In genomic region chr10:86269332-86269731, GRCh38 we compare ENCODE assay signal across 16 cellular contexts.
"Had no signal": no experiment of that assay in that cellular context is flagged by ENCODE, and none has a peak within 500 bp of the region (broad histone marks: within the 10 kb centered on the region; RNA-seq: fewer than 3 reads in every experiment).

No MANE protein-coding gene starts in this region.

- H3K36me3 ChIP-seq: prostate gland, right lobe of liver, tibial nerve had no signal

- H3K9me3 ChIP-seq: prostate gland had no signal

- H3K4me1 ChIP-seq: prostate gland, right lobe of liver, tibial nerve had no signal

- H3K9me3 Mint-ChIP-seq: activated naive CD4-positive, alpha-beta T cell treated with anti-CD3 and anti-CD28 coated beads, Interleukin-2, amount 10 ng/mL, durations not matched to agents 7 days and 5 days had no signal

- H3K4me3 ChIP-seq: hepatocyte, prostate gland, right lobe of liver, tibial nerve had no signal

- ATAC-seq: activated T-helper 17 cell treated with anti-CD3 and anti-CD28 coated beads, Interleukin-2, amount 50 U/mL, for 72 hours; esophagus mucosa; left ventricle myocardium superior had no signal

- H3K27ac ChIP-seq: hepatocyte, prostate gland, right lobe of liver, tibial nerve had no signal

- H3K36me3 Mint-ChIP-seq: activated naive CD4-positive, alpha-beta T cell treated with anti-CD3 and anti-CD28 coated beads, Interleukin-2, amount 10 ng/mL, durations not matched to agents 7 days and 5 days; mesothelial cell of epicardium had no signal

- H3K4me1 Mint-ChIP-seq: activated B cell treated with CpG ODN at 0.5 μM for 24 hours; activated naive CD4-positive, alpha-beta T cell treated with anti-CD3 and anti-CD28 coated beads, Interleukin-2, amount 10 ng/mL, durations not matched to agents 7 days and 5 days; activated T-helper 17 cell treated with anti-CD3 and anti-CD28 coated beads, Interleukin-2, amount 50 U/mL, for 72 hours; mesothelial cell of epicardium had no signal

- H2AFZ ChIP-seq: hepatocyte had no signal

- H3K4me3 Mint-ChIP-seq: activated B cell treated with CpG ODN at 0.5 μM for 24 hours; activated naive CD4-positive, alpha-beta T cell treated with anti-CD3 and anti-CD28 coated beads, Interleukin-2, amount 10 ng/mL, durations not matched to agents 7 days and 5 days; activated T-helper 17 cell treated with anti-CD3 and anti-CD28 coated beads, Interleukin-2, amount 50 U/mL, for 72 hours; mesothelial cell of epicardium; nephron progenitor cell had no signal

- H3K4me2 ChIP-seq: hepatocyte had no signal

- H3K79me2 ChIP-seq: hepatocyte had no signal

- DNase-seq: activated B cell treated with CpG ODN at 0.5 μM for 24 hours; activated CD4-positive, alpha-beta T cell treated with anti-CD3 and anti-CD28 coated beads for 48 hours; activated naive CD4-positive, alpha-beta T cell treated with anti-CD3 and anti-CD28 coated beads, Interleukin-2, amount 10 ng/mL, durations not matched to agents 7 days and 5 days; kidney; left ventricle myocardium superior; nephron progenitor cell; occipital lobe; stimulated activated CD4-positive, alpha-beta T cell treated with anti-CD3 and anti-CD28 coated beads, Interleukin-1b, Interleukin-23, amount 100 ng/mL, for 48 hours; T-helper 2 cell had no signal

- H3K27ac Mint-ChIP-seq: activated B cell treated with CpG ODN at 0.5 μM for 24 hours; activated naive CD4-positive, alpha-beta T cell treated with anti-CD3 and anti-CD28 coated beads, Interleukin-2, amount 10 ng/mL, durations not matched to agents 7 days and 5 days; activated T-helper 17 cell treated with anti-CD3 and anti-CD28 coated beads, Interleukin-2, amount 50 U/mL, for 72 hours; mesothelial cell of epicardium; nephron progenitor cell had no signal

- H3K27me3 ChIP-seq: hepatocyte, right lobe of liver, tibial nerve had no signal
